In the genomic region with DNA sequence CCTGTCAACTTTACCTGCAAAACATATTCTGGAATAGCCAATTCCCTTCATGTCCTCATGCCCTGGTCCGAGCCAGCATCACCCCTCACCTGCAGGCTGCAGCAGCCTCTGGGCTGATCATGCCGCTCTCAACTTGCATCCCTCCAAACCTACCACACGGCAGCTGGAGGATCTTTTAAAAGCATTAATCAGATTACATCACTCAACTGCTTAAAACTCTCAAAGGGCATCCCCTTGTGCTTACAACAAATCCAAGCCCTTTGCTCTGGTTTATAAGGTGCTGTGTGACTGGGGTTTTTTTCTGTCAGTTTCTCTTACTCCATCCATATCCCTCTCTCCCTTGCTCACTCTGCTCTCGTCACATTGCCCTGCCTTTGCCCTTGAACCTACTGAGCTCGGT, we compare ENCODE assay signal across 23 cellular contexts.
"Had no signal": no experiment of that assay in that cellular context is flagged by ENCODE, and none has a peak within 500 bp of the region (broad histone marks: within the 10 kb centered on the region; RNA-seq: fewer than 3 reads in every experiment).

No MANE protein-coding gene starts in this region.

- H3K27ac ChIP-seq: body of pancreas, foreskin keratinocyte, left ventricle myocardium inferior, sigmoid colon, testis, uterus, VCaP had no signal

- H3K27me3 ChIP-seq: body of pancreas, testis had no signal

- ATAC-seq: activated CD8-positive, alpha-beta T cell treated with anti-CD3 and anti-CD28 coated beads for 36 hours; body of pancreas; foreskin keratinocyte; naive thymus-derived CD4-positive, alpha-beta T cell; stimulated activated naive B cell treated with anti-CD40 and anti-IgM and Interleukin-4, amounts not matched to agents 10 μg/mL and 1 μg/mL and 100 μg/mL, for 72 hours had no signal

- H3K4me3 ChIP-seq: body of pancreas, left ventricle myocardium inferior, sigmoid colon, testis, uterus had no signal

- H3K36me3 ChIP-seq: left ventricle myocardium inferior, sigmoid colon, uterus had no signal

- DNase-seq: activated CD4-positive, alpha-beta T cell treated with anti-CD3 and anti-CD28 coated beads, Interleukin-2, amount 10 ng/mL, durations not matched to agents 7 days and 5 days; activated CD4-positive, CD25-positive, alpha-beta regulatory T cell treated with anti-CD3 and anti-CD28 coated beads, Interleukin-2, amount 50 U/mL, for 72 hours; activated CD8-positive, alpha-beta T cell treated with anti-CD3 and anti-CD28 coated beads for 36 hours; activated gamma-delta T cell; activated naive CD4-positive, alpha-beta T cell treated with anti-CD3 and anti-CD28 coated beads, Interleukin-2, amount 50 U/mL, for 16 hours; anterior cingulate cortex; body of pancreas; dermis blood vessel endothelial cell; effector CD8-positive, alpha-beta T cell; foreskin keratinocyte; hippocampal formation; kidney glomerular epithelial cell; left ventricle myocardium inferior; naive thymus-derived CD4-positive, alpha-beta T cell; retina; sigmoid colon; stimulated activated CD4-positive, alpha-beta T cell treated with anti-CD3 and anti-CD28 coated beads, Interleukin-2, amount 100 ng/mL, for 48 hours; stimulated activated CD8-positive, alpha-beta memory T cell treated with anti-CD3 and anti-CD28 coated beads, Interleukin-4, amount 100 ng/mL, for 48 hours; stimulated activated naive B cell treated with anti-CD40 and anti-IgM and Interleukin-4, amounts not matched to agents 10 μg/mL and 1 μg/mL and 100 μg/mL, for 72 hours; testis; trophoblast cell; uterus had no signal

- H3K9me3 ChIP-seq: body of pancreas, left ventricle myocardium inferior, sigmoid colon, testis, uterus had no signal
